In genomic region chr1:201552941-201553341, GRCh38 we compare ENCODE assay signal across 12 cellular contexts. TPM values are rescaled to one million over a fixed set of nuclear protein-coding genes. Genes with fewer than 3 reads are reported as not detected.
DNase-seq lines count a peak whose midpoint lies in the region; ATAC-seq, FAIRE-seq and TF ChIP-seq lines count a peak whose summit lies in the region.
"Had no signal": no experiment of that assay in that cellular context is flagged by ENCODE, and none has a peak within 500 bp of the region (broad histone marks: within the 10 kb centered on the region; RNA-seq: fewer than 3 reads in every experiment).

No MANE protein-coding gene starts in this region.

- ATAC-seq in upper lobe of left lung (ENCODE audit: low FRiP score in 2 of 2) (peak in 1 of 2 donors; percentile 47), HG03095 (IDR thresholded peaks at IDR 0.05; ENCODE audit: unreplicated experiment) (no peak)
- ATAC-seq: activated CD8-positive, alpha-beta T cell treated with anti-CD3 and anti-CD28 coated beads, Interleukin-2, amount 10 ng/mL, durations not matched to agents 7 days and 5 days had no signal

- dilution Hi-C loops in mammary epithelial cell (cut with HindIII; ENCODE audit: low sequenced_read_pairs): no loop called here

- FAIRE-seq in HTR-8/SVneo (lab: Jason Lieb, UNC): no peak
- FAIRE-seq: A549 had no signal

- no peaks in the 10 kb centered on the region for H3K79me2 ChIP-seq in mammary epithelial cell (ENCODE audit: insufficient read depth, low read length)

- H3K27ac Mint-ChIP-seq in MCF 10A (ENCODE audit: low read depth, unreplicated experiment) (no peak overlapping the region), chondrocyte (ENCODE audit: unreplicated experiment) (peak overlapping the region; percentile 88)
- H3K27ac Mint-ChIP-seq: activated CD8-positive, alpha-beta T cell treated with anti-CD3 and anti-CD28 coated beads, Interleukin-2, amount 10 ng/mL, durations not matched to agents 7 days and 5 days had no signal

- H3K9ac ChIP-seq in mammary epithelial cell (ENCODE audit: insufficient read depth, low read length) (no peak overlapping the region), mucosa of stomach (ENCODE audit: low read length) (peak overlapping the region; percentile 14)

- H3K36me3 ChIP-seq in mammary epithelial cell (ENCODE audit: insufficient read depth, low read length) (no peaks in the 10 kb centered on the region), mucosa of stomach (ENCODE audit: control insufficient read depth, insufficient read depth, low read length) (no peaks in the 10 kb centered on the region), upper lobe of left lung (no peaks in the 10 kb centered on the region)
- H3K36me3 ChIP-seq: ovary had no signal

- no TSS peak for BruUV-seq in mammary epithelial cell (replicated peaks; lab: Mats Ljungman, UMichigan)
- no TSS peak for BruUV-seq in MCF 10A (replicated peaks; lab: Mats Ljungman, UMichigan)

- peak; percentile 24 for DNase-seq in mammary epithelial cell
- no peak for DNase-seq in MCF 10A (ENCODE audit: unreplicated experiment)
- DNase-seq in chondrocyte (ENCODE audit: low spot score): no peak
- no peak for DNase-seq in upper lobe of left lung
- DNase-seq in HTR-8/SVneo (ENCODE audit: insufficient read length, low spot score): no peak
- no peak for DNase-seq in GM19240 (ENCODE audit: insufficient read length, low spot score)
- DNase-seq: activated CD8-positive, alpha-beta T cell treated with anti-CD3 and anti-CD28 coated beads, Interleukin-2, amount 10 ng/mL, durations not matched to agents 7 days and 5 days; amniotic stem cell; ovary had no signal

- TF ChIP-seq POLR2A in upper lobe of left lung (IDR thresholded peaks at IDR 0.05): no peak

- H3K4me3 ChIP-seq in mammary epithelial cell (replicated peaks in 1 of 3; ENCODE audit: insufficient read depth in 1 of 3, low read depth in 2 of 3, low read length in 3 of 3) (no peak overlapping the region), mucosa of stomach (ENCODE audit: low read length) (no peak overlapping the region), upper lobe of left lung (no peak overlapping the region)
- H3K4me3 ChIP-seq: A549, ovary had no signal

- TF ChIP-seq EP300 in upper lobe of left lung (IDR thresholded peaks at IDR 0.05): no peak

- H3K36me3 Mint-ChIP-seq in MCF 10A (ENCODE audit: insufficient read depth, unreplicated experiment): no peaks in the 10 kb centered on the region
- no peaks in the 10 kb centered on the region for H3K36me3 Mint-ChIP-seq in chondrocyte (ENCODE audit: low read depth)

- no peaks in the 10 kb centered on the region for H3K27me3 Mint-ChIP-seq in MCF 10A (ENCODE audit: insufficient read depth, unreplicated experiment)
- H3K27me3 Mint-ChIP-seq in chondrocyte (ENCODE audit: low read depth): no peaks in the 10 kb centered on the region

- H3K4me3 Mint-ChIP-seq in MCF 10A (ENCODE audit: unreplicated experiment) (no peak overlapping the region), chondrocyte (ENCODE audit: unreplicated experiment) (no peak overlapping the region)
- H3K4me3 Mint-ChIP-seq: activated CD8-positive, alpha-beta T cell treated with anti-CD3 and anti-CD28 coated beads, Interleukin-2, amount 10 ng/mL, durations not matched to agents 7 days and 5 days had no signal

- POLR2A ChIA-PET in MCF 10A (lab: Yijun Ruan, JAX): interaction anchor here (0.7 to 1.4 kb wide), 3 partner anchors 39 to 114 kb away, joined by 3 to 4 read pairs (median 3); no protein-coding TSS in a partner anchor

- intact Hi-C loops in mammary epithelial cell (cut with micrococcal nuclease): loop anchor here (10.0 kb wide), 1 partner anchor 322 kb away; no protein-coding TSS in a partner anchor
- intact Hi-C loops in MCF 10A (cut with micrococcal nuclease): no loop called here

- no peaks in the 10 kb centered on the region for H4K20me1 ChIP-seq in mammary epithelial cell (ENCODE audit: insufficient read depth, low read length)

- H3K27ac ChIP-seq in mammary epithelial cell (ENCODE audit: insufficient read depth, low read depth, low read length): no peak overlapping the region
- peak overlapping the region; percentile 72 to 84 (median 80) for H3K27ac ChIP-seq in upper lobe of left lung
- H3K27ac ChIP-seq: ovary had no signal

- WGBS in mammary epithelial cell (ENCODE audit: low coverage, missing lambda C conversion rate): 74% methylated on average over 5 of the region's 5 CpGs
- WGBS in upper lobe of left lung, 2 donors: 57 to 72% methylated on average over 4 to 5 of the region's 5 CpGs

- peaks cover 6% of the 10 kb centered on the region for H3K4me1 ChIP-seq in mammary epithelial cell (ENCODE audit: insufficient read depth, low read length)
- no peaks in the 10 kb centered on the region for H3K4me1 ChIP-seq in mucosa of stomach (ENCODE audit: control insufficient read depth, insufficient read depth, low read length)
- peaks cover 28 to 59% (median 46%) of the 10 kb centered on the region in 4 donors for H3K4me1 ChIP-seq in upper lobe of left lung

- no peak overlapping the region for H2AFZ ChIP-seq in mammary epithelial cell (ENCODE audit: low read depth, low read length)

- H3K4me1 Mint-ChIP-seq in MCF 10A (ENCODE audit: insufficient read depth, unreplicated experiment) (peaks cover 8% of the 10 kb centered on the region), chondrocyte (ENCODE audit: low read depth) (peaks cover 59% of the 10 kb centered on the region)

- no peak for TF ChIP-seq CTCF in mammary epithelial cell (conservative IDR thresholded peaks at IDR 0.05 in 1 of 2, IDR thresholded peaks at IDR 0.05 in 1 of 2; ENCODE audit: extremely low read depth in 1 of 2, insufficient read depth in 1 of 2, low read depth in 1 of 2, low read length in 2 of 2)
- TF ChIP-seq CTCF in MCF 10A (IDR thresholded peaks at IDR 0.05; ENCODE audit: unreplicated experiment): no peak
- no peak for TF ChIP-seq CTCF in chondrocyte (IDR thresholded peaks at IDR 0.05)
- no peak for TF ChIP-seq CTCF in upper lobe of left lung (IDR thresholded peaks at IDR 0.05)

- H3K4me2 ChIP-seq in mammary epithelial cell (ENCODE audit: insufficient read depth, low read depth, low read length): no peak overlapping the region

- in situ Hi-C loops in mammary epithelial cell (cut with MboI; ENCODE audit: low sequenced_read_pairs in 2 of 2): loop anchor here in 1 of 2 donors (10.0 kb wide), 1 partner anchor 232 kb away; no protein-coding TSS in a partner anchor

- H3K27me3 ChIP-seq in mammary epithelial cell (ENCODE audit: insufficient read depth, low read length) (no peaks in the 10 kb centered on the region), mucosa of stomach (ENCODE audit: control insufficient read depth, insufficient read depth, low read length) (no peaks in the 10 kb centered on the region), upper lobe of left lung (no peaks in the 10 kb centered on the region)
- H3K27me3 ChIP-seq: ovary had no signal

- no peaks in the 10 kb centered on the region for H3K9me3 Mint-ChIP-seq in MCF 10A (ENCODE audit: unreplicated experiment)
- no peaks in the 10 kb centered on the region for H3K9me3 Mint-ChIP-seq in chondrocyte (ENCODE audit: low read depth)

- H3K9me3 ChIP-seq in mammary epithelial cell (replicated peaks; ENCODE audit: insufficient read depth, low read length) (no peaks in the 10 kb centered on the region), mucosa of stomach (ENCODE audit: control insufficient read depth, low read length) (no peaks in the 10 kb centered on the region), upper lobe of left lung (no peaks in the 10 kb centered on the region)
- H3K9me3 ChIP-seq: A549, ovary had no signal

- CTCF ChIA-PET in mammary epithelial cell (lab: Charles Lee; ENCODE audit: low non-redundant PET): no interaction called here
- CTCF ChIA-PET in MCF 10A (lab: Yijun Ruan, JAX): interaction anchor here (1.3 to 15.8 kb wide), 3 partner anchors 108 to 240 kb away, joined by 3 to 779 read pairs (median 4); no protein-coding TSS in a partner anchor

RNA-seq across cellular contexts. Expression of gene NAV1, which starts 14.0 kb away (rescaled TPM):
- 10 to 100 TPM; 24.3 to 94.2 TPM for total RNA-seq in mammary epithelial cell
- 48.9 TPM for polyA plus RNA-seq in mammary epithelial cell
- 177 TPM for polyA minus RNA-seq in mammary epithelial cell
- total RNA-seq in MCF 10A (2022): 31.4 and 34.9 TPM in 2 replicates
- total RNA-seq in chondrocyte: 201 to 294 TPM (median 211 TPM) in 3 replicates
- 10 to 100 TPM; 15.2 to 41.0 (median 24.1) TPM for total RNA-seq in upper lobe of left lung

RNA-seq across cellular contexts. Expression of gene CSRP1, which starts 46.0 kb away (rescaled TPM):
- total RNA-seq in mammary epithelial cell (100 to 1,000 TPM; 145 to 609 TPM), MCF 10A (2022) (263 and 358 TPM in 2 replicates), chondrocyte (1.3 to 7.1 TPM (median 5.9 TPM) in 3 replicates), upper lobe of left lung (100 to 1,000 TPM; 200 to 495 (median 327) TPM)
- polyA plus RNA-seq in mammary epithelial cell: 231 TPM
- 209 TPM for polyA minus RNA-seq in mammary epithelial cell

Comparison
In these comparisons a context has a peak if more than half of its experiments do, and no peak if none do; other contexts are left out.
1. RNA of gene CSRP1, which starts 46.0 kb away (total RNA-seq): 145 to 609 TPM in mammary epithelial cell, 200 to 495 TPM in upper lobe of left lung and 263 to 358 TPM in MCF 10A; 1.3 to 7.1 TPM in chondrocyte; every median in the first group is over 10 times any median in the second.